Comparison of ENCODE assay signal across 1 cellular context in the genomic region with DNA sequence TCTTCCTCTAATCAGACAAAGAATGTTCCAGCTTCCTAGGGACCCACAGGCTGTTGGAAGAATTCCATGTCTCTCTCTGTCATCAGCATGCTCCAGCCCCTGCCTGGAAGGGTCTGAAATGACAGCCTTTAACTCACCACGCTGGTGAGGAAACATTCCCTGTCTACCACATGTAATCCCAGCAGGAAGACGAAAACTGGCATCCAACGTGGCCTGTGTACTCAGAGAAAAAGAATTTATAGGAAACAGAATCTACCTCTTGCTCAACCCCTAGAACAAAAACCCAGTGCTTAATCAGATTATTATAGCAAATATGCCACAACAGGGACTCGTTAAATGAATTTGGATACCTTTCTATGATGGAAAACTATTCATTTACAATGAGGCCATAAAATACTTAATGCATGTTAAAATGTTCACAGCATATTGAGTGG.
TF ChIP-seq lines count a peak whose summit lies in the region.

No MANE protein-coding gene starts in this region.

TF ChIP-seq in HCT116, 20 proteins besides CTCF, POLR2A, EP300 and RAD21:
- TF ChIP-seq REST (IDR thresholded peaks at IDR 0.05; ENCODE audit: low read depth), result no peak
- no peak for TF ChIP-seq JUND (IDR thresholded peaks at IDR 0.05)
- no peak for TF ChIP-seq FOSL1 (IDR thresholded peaks at IDR 0.05; ENCODE audit: low read depth)
